8 cellular contexts compared by ENCODE assay signal in genomic region chr1:206734499-206735142, GRCh38. TPM values are rescaled to one million over a fixed set of nuclear protein-coding genes. Genes with fewer than 3 reads are reported as not detected.
A peak's percentile ranks its signal among the peaks of the same experiment; 100 is the strongest.
DNase-seq lines count a peak whose midpoint lies in the region; ATAC-seq and TF ChIP-seq lines count a peak whose summit lies in the region.

No MANE protein-coding gene starts in this region.

- peaks cover 30 to 52% of the 10 kb centered on the region in 2 donors for H3K36me3 ChIP-seq in lung (ENCODE audit: control insufficient read depth in 2 of 2, insufficient read depth in 2 of 2, low read length in 2 of 2)

- CTCF ChIA-PET in GM10248 (lab: Yijun Ruan, JAX) = interaction anchor here (0.6 to 14.9 kb wide), 82 partner anchors 8 to 765 kb away, joined by 3 to 464 read pairs (median 5); partner anchors contain the start of genes FCAMR, FCMR, IKBKE and IL10

- H3K4me3 ChIP-seq in cardiac fibroblast (replicated peaks in 1 of 2; ENCODE audit: low read depth in 2 of 2, low read length in 2 of 2) (no peak overlapping the region), lung (no peak overlapping the region)

- no peaks in the 10 kb centered on the region for H3K27me3 ChIP-seq in lung (ENCODE audit: control insufficient read depth, insufficient read depth)

- POLR2A ChIA-PET in GM10248 (lab: Yijun Ruan, JAX) = no interaction called here

- no peak for ATAC-seq in lung (ENCODE audit: insufficient read depth, low FRiP score)

- DNase-seq in GM10248 (ENCODE audit: extremely low spot score) (peak; percentile 73), Kasumi-1 (lab: John Stamatoyannopoulos, UW) (peak; percentile 39 to 57), cardiac fibroblast (ENCODE audit: low read depth in 2 of 2) (peak; percentile 55 to 61), lung (ENCODE audit: low spot score) (no peak), inferior parietal cortex (ENCODE audit: extremely low spot score) (no peak), NCI-H128 (lab: John Stamatoyannopoulos, UW; ENCODE audit: unreplicated experiment) (no peak)
- DNase-seq in activated CD4-positive, CD25-positive, alpha-beta regulatory T cell treated with anti-CD3 and anti-CD28 coated beads, Interleukin-2, amount 50 U/mL, for 16 hours (ENCODE audit: low read depth, low spot score) = peak; percentile 52
- DNase-seq in stimulated activated CD8-positive, alpha-beta memory T cell treated with anti-CD3 and anti-CD28 coated beads, Interleukin-7, amount 100 ng/mL, for 24 hours (ENCODE audit: low read depth) = peak; percentile 75

- no peaks in the 10 kb centered on the region for H3K9me3 ChIP-seq in lung (ENCODE audit: control insufficient read depth in 2 of 2, insufficient read depth in 1 of 2, low read length in 1 of 2)

- WGBS in lung, 2 donors = 77 to 79% methylated on average over 9 of the region's 9 CpGs

- H3K4me1 ChIP-seq in lung (ENCODE audit: control insufficient read depth in 2 of 2, insufficient read depth in 2 of 2, low read length in 2 of 2) = peaks cover 0 to 6% of the 10 kb centered on the region in 2 donors

- peak overlapping the region in 1 of 2 donors; percentile 27 for H3K27ac ChIP-seq in lung (ENCODE audit: low read depth in 1 of 2, low read length in 1 of 2)

- peak; percentile 77 for TF ChIP-seq CTCF in GM10248 (IDR thresholded peaks at IDR 0.05; ENCODE audit: control extremely low read depth, extremely low read depth, low read depth, missing control alignments)
- peak; percentile 87 for TF ChIP-seq CTCF in cardiac fibroblast (IDR thresholded peaks at IDR 0.05; ENCODE audit: low read depth, low read length)
- TF ChIP-seq CTCF in lung (IDR thresholded peaks at IDR 0.05; ENCODE audit: control extremely low read depth, extremely low read depth) = peak; percentile 44

RNA-seq across cellular contexts. Expression of gene IL19, which starts 36.0 kb away (rescaled TPM):
- total RNA-seq in lung = under 1 TPM in 1 of 2 donors, not detected in 1; 0.12 TPM
- under 1 TPM; 0.10 to 0.68 TPM for polyA plus RNA-seq in lung

RNA-seq across cellular contexts. Expression of gene IL10, which starts 37.7 kb away (rescaled TPM):
- 1 to 10 TPM; 2.4 to 3.4 TPM for total RNA-seq in lung
- 10 to 100 TPM in 1 of 2 donors, under 1 TPM in 1; 0.37 to 37.3 TPM for polyA plus RNA-seq in lung

RNA-seq across cellular contexts. Expression of gene MAPKAPK2, which starts 49.9 kb away (rescaled TPM):
- 100 to 1,000 TPM in 1 of 2 donors, 10 to 100 TPM in 1; 35.8 to 116 TPM for total RNA-seq in lung
- polyA plus RNA-seq in lung = 10 to 100 TPM; 55.7 to 94.5 TPM

Comparison
In these comparisons a context has a peak if more than half of its experiments do, and no peak if none do; other contexts are left out.
1. DNase-seq: peak in GM10248 (single experiment), Kasumi-1 (2 of 2), activated CD4-positive, CD25-positive, alpha-beta regulatory T cell treated with anti-CD3 and anti-CD28 coated beads, Interleukin-2, amount 50 U/mL, for 16 hours (single experiment), cardiac fibroblast (2 of 2) and stimulated activated CD8-positive, alpha-beta memory T cell treated with anti-CD3 and anti-CD28 coated beads, Interleukin-7, amount 100 ng/mL, for 24 hours (single experiment); none in lung (single experiment), inferior parietal cortex (single experiment) and NCI-H128 (single experiment).
2. Peak in every context shown above with its lines, with median percentiles within 50 percentile points of each other: CTCF ChIP-seq.